Comparison of ENCODE assay signal across 20 cellular contexts in the genomic region with DNA sequence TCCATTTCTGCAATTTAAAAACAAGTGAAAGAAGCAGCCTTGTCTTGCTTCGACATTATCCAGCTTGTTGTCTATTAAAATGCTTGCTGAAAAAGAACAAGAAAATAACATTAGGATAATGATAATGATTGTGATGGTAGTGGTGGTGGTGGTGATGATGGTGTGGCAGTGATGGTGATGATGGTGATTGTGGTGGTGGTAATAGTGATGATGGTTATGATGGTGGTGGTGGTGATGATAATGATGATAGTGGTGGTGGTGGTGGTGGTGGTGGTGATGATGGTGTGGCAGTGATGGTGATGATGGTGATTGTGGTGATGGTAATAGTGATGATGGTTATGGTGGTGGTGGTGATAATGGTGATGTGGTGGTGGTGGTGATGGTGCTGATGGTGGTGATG.
"Had no signal": no experiment of that assay in that cellular context is flagged by ENCODE, and none has a peak within 500 bp of the region (broad histone marks: within the 10 kb centered on the region; RNA-seq: fewer than 3 reads in every experiment).

No MANE protein-coding gene starts in this region.

- ATAC-seq: activated naive CD4-positive, alpha-beta T cell treated with anti-CD3 and anti-CD28 coated beads, Interleukin-2, amount 50 U/mL, for 72 hours; body of pancreas; right cardiac atrium; SK-N-SH treated with all-trans-retinoic acid at 6 μM for 48 hours; T-cell had no signal

- H3K36me3 ChIP-seq: left ventricle myocardium inferior, prostate gland, thoracic aorta, upper lobe of left lung had no signal

- DNase-seq: activated CD4-positive, alpha-beta T cell treated with anti-CD3 and anti-CD28 coated beads, Interleukin-2, amount 10 ng/mL, durations not matched to agents 7 days and 5 days; activated effector memory CD4-positive, alpha-beta T cell treated with Interleukin-2 at 50 U/mL for 16 hours; activated T-cell treated with anti-CD3 and anti-CD28 coated beads, Interleukin-2, amount 50 U/mL, for 1 hour; body of pancreas; caudate nucleus; erythroblast; foreskin melanocyte; hypothalamus; left ventricle myocardium inferior; mammary epithelial cell; midbrain; right cardiac atrium; T-cell; T1000; upper lobe of left lung had no signal

- H3K27ac Mint-ChIP-seq: activated CD4-positive, alpha-beta T cell treated with anti-CD3 and anti-CD28 coated beads, Interleukin-2, amount 10 ng/mL, durations not matched to agents 7 days and 5 days; T-cell had no signal

- H3K27me3 Mint-ChIP-seq: activated CD4-positive, alpha-beta T cell treated with anti-CD3 and anti-CD28 coated beads, Interleukin-2, amount 10 ng/mL, durations not matched to agents 7 days and 5 days; T-cell had no signal

- H3K27me3 ChIP-seq: body of pancreas, upper lobe of left lung had no signal

- H3K4me3 ChIP-seq: body of pancreas, left ventricle myocardium inferior, prostate gland, skin epidermis, thoracic aorta, upper lobe of left lung had no signal

- H3K9me3 ChIP-seq: body of pancreas, left ventricle myocardium inferior, prostate gland, thoracic aorta, upper lobe of left lung had no signal

- H3K4me1 ChIP-seq: body of pancreas, left ventricle myocardium inferior, prostate gland, upper lobe of left lung had no signal

- H3K4me3 Mint-ChIP-seq: activated CD4-positive, alpha-beta T cell treated with anti-CD3 and anti-CD28 coated beads, Interleukin-2, amount 10 ng/mL, durations not matched to agents 7 days and 5 days; T-cell had no signal

- H3K27ac ChIP-seq: body of pancreas, left ventricle myocardium inferior, prostate gland, skin epidermis, thoracic aorta, upper lobe of left lung had no signal
